ENCODE assay signal across 18 cellular contexts in the genomic region with DNA sequence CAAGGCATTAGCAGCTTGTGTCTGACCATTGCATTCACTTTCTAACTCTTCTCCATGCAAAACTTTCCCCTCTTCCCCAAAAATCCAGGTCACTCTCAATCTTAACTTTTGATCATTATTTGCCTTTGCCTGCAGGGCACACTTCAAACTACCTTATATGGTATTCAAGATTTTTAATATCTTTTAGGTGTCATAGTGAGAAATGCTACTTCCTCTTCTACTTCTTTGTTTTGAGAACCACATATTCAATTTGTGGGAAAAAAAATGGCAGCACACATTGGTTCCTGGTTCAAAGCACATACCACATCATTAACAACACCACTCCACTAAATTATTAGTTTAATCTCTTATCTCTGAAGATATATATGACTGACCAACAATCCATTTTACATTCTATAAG.
A peak's percentile ranks its signal among the peaks of the same experiment; 100 is the strongest.
DNase-seq lines count a peak whose midpoint lies in the region; ATAC-seq lines count a peak whose summit lies in the region.
"Had no signal": no experiment of that assay in that cellular context is flagged by ENCODE, and none has a peak within 500 bp of the region (broad histone marks: within the 10 kb centered on the region; RNA-seq: fewer than 3 reads in every experiment).

No MANE protein-coding gene starts in this region.

- no peaks in the 10 kb centered on the region for H3K4me1 Mint-ChIP-seq in naive thymus-derived CD4-positive, alpha-beta T cell

- CTCF ChIA-PET in naive thymus-derived CD4-positive, alpha-beta T cell (lab: Charles Lee) = no interaction called here

- no peaks in the 10 kb centered on the region for H3K36me3 Mint-ChIP-seq in naive thymus-derived CD4-positive, alpha-beta T cell

- POLR2A ChIA-PET in naive thymus-derived CD4-positive, alpha-beta T cell (lab: Charles Lee) = no interaction called here

- no peak overlapping the region for H3K4me3 Mint-ChIP-seq in naive thymus-derived CD4-positive, alpha-beta T cell
- H3K4me3 Mint-ChIP-seq: activated T-helper 1 cell treated with anti-CD3 and anti-CD28 coated beads, Interleukin-12 subunit alpha, Interleukin-12 subunit beta, Interleukin-2, Interleukin-4 antibody, amounts not matched to agents 30 ng/mL and 10 ng/mL and 1 ng/mL, durations not matched to agents 14 hours and 24 hours and 36 hours had no signal

- H3K27me3 ChIP-seq in naive thymus-derived CD4-positive, alpha-beta T cell (ENCODE audit: control insufficient read depth in 2 of 2, insufficient read depth in 2 of 2, low read length in 2 of 2) = peaks cover 0 to 3% of the 10 kb centered on the region in 2 donors
- H3K27me3 ChIP-seq: hepatocyte, left lung, upper lobe of left lung had no signal

- H3K27ac Mint-ChIP-seq in naive thymus-derived CD4-positive, alpha-beta T cell = no peak overlapping the region
- H3K27ac Mint-ChIP-seq: activated T-helper 1 cell treated with anti-CD3 and anti-CD28 coated beads, Interleukin-12 subunit alpha, Interleukin-12 subunit beta, Interleukin-2, Interleukin-4 antibody, amounts not matched to agents 30 ng/mL and 10 ng/mL and 1 ng/mL, durations not matched to agents 14 hours and 24 hours and 36 hours had no signal

- H3K4me1 ChIP-seq in naive thymus-derived CD4-positive, alpha-beta T cell (ENCODE audit: control insufficient read depth in 2 of 2, insufficient read depth in 2 of 2, low read length in 2 of 2) = no peaks in the 10 kb centered on the region
- H3K4me1 ChIP-seq: left lung, upper lobe of left lung had no signal

- no peaks in the 10 kb centered on the region for H3K9me3 ChIP-seq in naive thymus-derived CD4-positive, alpha-beta T cell (ENCODE audit: control insufficient read depth in 2 of 3, low read length in 3 of 3)
- H3K9me3 ChIP-seq: upper lobe of left lung had no signal

- peaks cover 0 to 16% (median 4%) of the 10 kb centered on the region in 11 donors for H3K9me3 Mint-ChIP-seq in naive thymus-derived CD4-positive, alpha-beta T cell

- ATAC-seq in GM18498 (IDR thresholded peaks at IDR 0.05; ENCODE audit: unreplicated experiment) = peak; percentile 71
- ATAC-seq in GM19395 (IDR thresholded peaks at IDR 0.05; ENCODE audit: unreplicated experiment) = peak; percentile 76
- ATAC-seq in HG02759 (IDR thresholded peaks at IDR 0.05; ENCODE audit: unreplicated experiment) = peak; percentile 77
- ATAC-seq in HG03460 (IDR thresholded peaks at IDR 0.05; ENCODE audit: unreplicated experiment) = peak; percentile 74
- ATAC-seq in naive thymus-derived CD4-positive, alpha-beta T cell = no peak
- no peak for ATAC-seq in GM19035 (IDR thresholded peaks at IDR 0.05; ENCODE audit: unreplicated experiment)
- ATAC-seq: left lung had no signal

- DNase-seq in naive thymus-derived CD4-positive, alpha-beta T cell = no peak
- DNase-seq in stimulated activated naive CD4-positive, alpha-beta T cell treated with Interleukin-2 at 50 U/mL for 16 hours (lab: John Stamatoyannopoulos, UW) = no peak
- no peak for DNase-seq in NCI-H345 treated with DMSO at 0.1 percent for 48 hours (lab: John Stamatoyannopoulos, UW; ENCODE audit: unreplicated experiment)
- DNase-seq: amygdala, COR-L47, GF-D8, IMR-90, left lung, NCI-H1436 treated with DMSO at 0.1 percent for 48 hours, NCI-H510A, upper lobe of left lung had no signal

- H3K27ac ChIP-seq in naive thymus-derived CD4-positive, alpha-beta T cell (ENCODE audit: low read depth, low read length) = no peak overlapping the region
- H3K27ac ChIP-seq: hepatocyte, left lung, upper lobe of left lung had no signal

- H3K27me3 Mint-ChIP-seq in naive thymus-derived CD4-positive, alpha-beta T cell = peaks cover 0 to 4% (median 1%) of the 10 kb centered on the region in 5 donors

- H3K36me3 ChIP-seq in naive thymus-derived CD4-positive, alpha-beta T cell (ENCODE audit: control insufficient read depth in 2 of 3, insufficient read depth in 3 of 3, low read length in 3 of 3) = no peaks in the 10 kb centered on the region
- H3K36me3 ChIP-seq: left lung, upper lobe of left lung had no signal

- no peak overlapping the region for H3K4me3 ChIP-seq in naive thymus-derived CD4-positive, alpha-beta T cell (ENCODE audit: low read length)
- H3K4me3 ChIP-seq: hepatocyte, left lung, upper lobe of left lung had no signal

- intact Hi-C loops in naive thymus-derived CD4-positive, alpha-beta T cell (cut with micrococcal nuclease) = no loop called here

Comparison
In these comparisons a context has a peak if more than half of its experiments do, and no peak if none do; other contexts are left out.
1. ATAC-seq: peak in GM18498 (single experiment), GM19395 (single experiment), HG02759 (single experiment) and HG03460 (single experiment); none in naive thymus-derived CD4-positive, alpha-beta T cell (single experiment) and GM19035 (single experiment).